In genomic region chr5:32444191-32444945, GRCh38 we compare ENCODE assay signal across 8 cellular contexts. TPM values are rescaled to one million over a fixed set of nuclear protein-coding genes. Genes with fewer than 3 reads are reported as not detected.
DNase-seq lines count a peak whose midpoint lies in the region; ATAC-seq, FAIRE-seq and TF ChIP-seq lines count a peak whose summit lies in the region.

Gene ZFR (minus strand): TSS chr5:32444740. CDS start chr5:32444658, 82 bp downstream.

- H3K36me3 Mint-ChIP-seq in activated naive CD8-positive, alpha-beta T cell treated with anti-CD3 and anti-CD28 coated beads, Interleukin-2, amount 10 ng/mL, durations not matched to agents 7 days and 5 days = peaks cover 6% of the 10 kb centered on the region

- H3K9me3 ChIP-seq in SU-DHL-6 (ENCODE audit: insufficient read depth, low read length) (no peaks in the 10 kb centered on the region), pancreas (no peaks in the 10 kb centered on the region), thyroid gland (no peaks in the 10 kb centered on the region)

- H3K27me3 ChIP-seq in SU-DHL-6 (ENCODE audit: low read length) (no peaks in the 10 kb centered on the region), pancreas (no peaks in the 10 kb centered on the region), thyroid gland (no peaks in the 10 kb centered on the region)

- H3K9me2 ChIP-seq in SU-DHL-6 (replicated peaks; ENCODE audit: insufficient read depth, low read length) = no peaks in the 10 kb centered on the region

- H3K9ac ChIP-seq in SU-DHL-6 (ENCODE audit: low read length) = peak within 1 kb of the TSS; percentile 83

- no peak for FAIRE-seq in pancreas (lab: Jason Lieb, UNC)

- peak; percentile 24 to 90 for TF ChIP-seq POLR2A in thyroid gland (IDR thresholded peaks at IDR 0.05)

- H3K4me3 ChIP-seq in GM12875 (ENCODE audit: low read depth, low read length) (peak within 1 kb of the TSS; percentile 93), SU-DHL-6 (ENCODE audit: insufficient read depth, low read length, poor library complexity, severe bottlenecking) (peak within 1 kb of the TSS; percentile 79), pancreas (peak within 1 kb of the TSS; percentile 90 to 93 (median 91)), thyroid gland (replicated peaks in 1 of 3) (peak within 1 kb of the TSS; percentile 75 to 82 (median 76))

- H3K27ac Mint-ChIP-seq in activated naive CD8-positive, alpha-beta T cell treated with anti-CD3 and anti-CD28 coated beads, Interleukin-2, amount 10 ng/mL, durations not matched to agents 7 days and 5 days = peak within 1 kb of the TSS; percentile 91

- peak within 1 kb of the TSS; percentile 75 for H2AFZ ChIP-seq in SU-DHL-6 (ENCODE audit: low read depth, low read length, severe bottlenecking)

- H4K20me1 ChIP-seq in SU-DHL-6 (ENCODE audit: low read depth, low read length) = peaks cover 17% of the 10 kb centered on the region

- TF ChIP-seq CTCF in GM12875 (IDR thresholded peaks at IDR 0.05; ENCODE audit: borderline replicate concordance, insufficient read depth, low read depth, low read length) = no peak
- TF ChIP-seq CTCF in SU-DHL-6 (IDR thresholded peaks at IDR 0.05; ENCODE audit: insufficient read depth, low read length, poor library complexity, severe bottlenecking) = no peak
- TF ChIP-seq CTCF in pancreas (IDR thresholded peaks at IDR 0.05) = no peak
- TF ChIP-seq CTCF in thyroid gland (IDR thresholded peaks at IDR 0.05) = no peak

- peaks cover 44% of the 10 kb centered on the region for H3K79me2 ChIP-seq in SU-DHL-6 (ENCODE audit: insufficient read depth, low read length)

- WGBS in pancreas, 2 donors = 0 to 1% methylated on average over 56 to 73 of the region's 81 CpGs
- 2 to 5% methylated on average over 19 to 32 of the region's 81 CpGs for WGBS in thyroid gland, 2 donors

- peak within 1 kb of the TSS; percentile 93 for H3K4me2 ChIP-seq in SU-DHL-6 (ENCODE audit: low read depth, low read length, poor library complexity, severe bottlenecking)

- peak within 1 kb of the TSS; percentile 94 for H3K4me3 Mint-ChIP-seq in activated naive CD8-positive, alpha-beta T cell treated with anti-CD3 and anti-CD28 coated beads, Interleukin-2, amount 10 ng/mL, durations not matched to agents 7 days and 5 days

- peaks cover 8% of the 10 kb centered on the region for H3K27me3 Mint-ChIP-seq in activated naive CD8-positive, alpha-beta T cell treated with anti-CD3 and anti-CD28 coated beads, Interleukin-2, amount 10 ng/mL, durations not matched to agents 7 days and 5 days

- peaks cover 7% of the 10 kb centered on the region for H3K36me3 ChIP-seq in SU-DHL-6 (ENCODE audit: low read length)
- H3K36me3 ChIP-seq in pancreas = no peaks in the 10 kb centered on the region
- no peaks in the 10 kb centered on the region for H3K36me3 ChIP-seq in thyroid gland

- H3K4me1 ChIP-seq in pancreas (peaks cover 4 to 22% (median 20%) of the 10 kb centered on the region in 3 donors), thyroid gland (peaks cover 16% of the 10 kb centered on the region in 2 donors)

- H3K9me3 Mint-ChIP-seq in activated naive CD8-positive, alpha-beta T cell treated with anti-CD3 and anti-CD28 coated beads, Interleukin-2, amount 10 ng/mL, durations not matched to agents 7 days and 5 days = peaks cover 2% of the 10 kb centered on the region

- POLR2A ChIA-PET in activated naive CD8-positive, alpha-beta T cell treated with anti-CD3 and anti-CD28 coated beads, Interleukin-2, amount 10 ng/mL, durations not matched to agents 7 days and 5 days (lab: Charles Lee) = interaction anchor here (0.6 to 1.0 kb wide), 4 partner anchors 14 to 997 kb away, joined by 3 to 7 read pairs (median 4); partner anchors contain the start of genes SUB1 and TARS1

- DNase-seq in NCI-H1417 (lab: John Stamatoyannopoulos, UW) (peak; percentile 91 to 96 (median 95)), Right ventricle myocardium inferior (ENCODE audit: missing footprints) (peak; percentile 97), pancreas (peak; percentile 90 to 98 (median 92)), thyroid gland (peak; percentile 91)
- peak; percentile 95 for DNase-seq in activated naive CD8-positive, alpha-beta T cell treated with anti-CD3 and anti-CD28 coated beads, Interleukin-2, amount 10 ng/mL, durations not matched to agents 7 days and 5 days

- ATAC-seq in HG02763 (IDR thresholded peaks at IDR 0.05; ENCODE audit: unreplicated experiment) (peak; percentile 85), Right ventricle myocardium inferior (peak; percentile 98), pancreas (peak; percentile 95 to 98 (median 97))
- ATAC-seq in activated naive CD8-positive, alpha-beta T cell treated with anti-CD3 and anti-CD28 coated beads, Interleukin-2, amount 10 ng/mL, durations not matched to agents 7 days and 5 days (ENCODE audit: low read depth) = peak; percentile 96

- no peaks in the 10 kb centered on the region for H3F3A ChIP-seq in SU-DHL-6 (ENCODE audit: insufficient read depth)

- peaks cover 21% of the 10 kb centered on the region for H3K4me1 Mint-ChIP-seq in activated naive CD8-positive, alpha-beta T cell treated with anti-CD3 and anti-CD28 coated beads, Interleukin-2, amount 10 ng/mL, durations not matched to agents 7 days and 5 days

- intact Hi-C loops in Right ventricle myocardium inferior (cut with DNase I) = no loop called here
- intact Hi-C loops in pancreas (cut with DNase I) = no loop called here
- intact Hi-C loops in thyroid gland (cut with DNase I) = no loop called here

- H3K27ac ChIP-seq in SU-DHL-6 (ENCODE audit: low read depth, low read length) = peak within 1 kb of the TSS; percentile 55
- H3K27ac ChIP-seq in pancreas = peak within 1 kb of the TSS; percentile 88 to 97 (median 93)
- peak within 1 kb of the TSS; percentile 94 to 96 (median 96) for H3K27ac ChIP-seq in thyroid gland

RNA-seq across cellular contexts. Expression of gene ZFR, which starts in this region (rescaled TPM):
- total RNA-seq in activated naive CD8-positive, alpha-beta T cell treated with anti-CD3 and anti-CD28 coated beads, Interleukin-2, amount 10 ng/mL, durations not matched to agents 7 days and 5 days = 10 to 100 TPM; 48.1 to 48.7 TPM
- total RNA-seq in Right ventricle myocardium inferior = 51.8 TPM
- 10 to 100 TPM; 17.4 to 33.4 (median 23.1) TPM for total RNA-seq in pancreas
- 10 to 100 TPM; 15.7 to 27.2 TPM for polyA plus RNA-seq in pancreas
- 100 to 1,000 TPM in 1 of 4 donors, 10 to 100 TPM in 3; 85.1 to 109 (median 92.2) TPM for total RNA-seq in thyroid gland

Comparison
In these comparisons a context has a peak if more than half of its experiments do, and no peak if none do; other contexts are left out.
1. Peak in every context shown above with its lines: DNase-seq, ATAC-seq, H3K4me3 ChIP-seq and H3K27ac ChIP-seq.